ENCODE assay signal across 20 cellular contexts in genomic region chr12:31914927-31915326, GRCh38. TPM values are rescaled to one million over a fixed set of nuclear protein-coding genes. Genes with fewer than 3 reads are reported as not detected.
DNase-seq lines count a peak whose midpoint lies in the region; ATAC-seq, FAIRE-seq and TF ChIP-seq lines count a peak whose summit lies in the region.
"Had no signal": no experiment of that assay in that cellular context is flagged by ENCODE, and none has a peak within 500 bp of the region (broad histone marks: within the 10 kb centered on the region; RNA-seq: fewer than 3 reads in every experiment).

No MANE protein-coding gene starts in this region.

- BruUV-seq in A673 (replicated peaks; lab: Mats Ljungman, UMichigan) (no TSS peak), GM12878 (replicated peaks; lab: Mats Ljungman, UMichigan) (no TSS peak)

- TF ChIP-seq RAD21 in GM12878 (IDR thresholded peaks at IDR 0.05; ENCODE audit: insufficient read depth, low read depth, low read length) = no peak

- FAIRE-seq in GM12878 (lab: Jason Lieb, UNC) (no peak), D721Med (lab: Jason Lieb, UNC) (no peak)
- FAIRE-seq: GM19239 had no signal

- H3K9me3 ChIP-seq in A673 (ENCODE audit: low read depth, low read length, poor library complexity, severe bottlenecking) = peaks cover 4% of the 10 kb centered on the region
- H3K9me3 ChIP-seq in GM12878 (replicated peaks; ENCODE audit: control insufficient read depth, insufficient read depth, low read length) = peaks cover 9% of the 10 kb centered on the region; the same call in 2 of the 3 replicates
- H3K9me3 ChIP-seq: BE2C had no signal

- H3K36me3 ChIP-seq in A673 (ENCODE audit: insufficient read depth, low read length, poor library complexity, severe bottlenecking) (no peaks in the 10 kb centered on the region), GM12878 (ENCODE audit: control insufficient read depth in 2 of 2, insufficient read depth in 2 of 2, low read length in 1 of 2) (no peaks in the 10 kb centered on the region)
- H3K36me3 ChIP-seq: BE2C had no signal

- H4K20me1 ChIP-seq in GM12878 (ENCODE audit: control insufficient read depth, insufficient read depth) = no peaks in the 10 kb centered on the region
- H4K20me1 ChIP-seq: BLaER1 treated with 17β-estradiol and CSF1 and Interleukin-3, amounts not matched to agents 10 nM and 100 nM had no signal

- TF ChIP-seq CTCF in A673 (conservative IDR thresholded peaks at IDR 0.05; ENCODE audit: low read depth, low read length) = no peak
- TF ChIP-seq CTCF in GM12878 (IDR thresholded peaks at IDR 0.05 in 2 of 3, conservative IDR thresholded peaks at IDR 0.05 in 1 of 3; ENCODE audit: control insufficient read depth in 2 of 3, extremely low read depth in 1 of 3, insufficient read depth in 1 of 3, low read depth in 3 of 3, low read length in 3 of 3) = no peak
- TF ChIP-seq CTCF in D721Med (IDR thresholded peaks at IDR 0.05; ENCODE audit: insufficient read depth, missing control alignments) = no peak

- H3K27ac ChIP-seq in A673 (ENCODE audit: low read depth, low read length, poor library complexity, severe bottlenecking) (no peak overlapping the region), GM12878 (ENCODE audit: control insufficient read depth, insufficient read depth) (no peak overlapping the region)
- H3K27ac ChIP-seq: BLaER1 treated with 17β-estradiol and CSF1 and Interleukin-3, amounts not matched to agents 10 nM and 100 nM had no signal

- DNase-seq in A673 (ENCODE audit: low spot score) (peak; percentile 45), HS-5 (ENCODE audit: low read depth) (peak; percentile 3), GM12878 (ENCODE audit: low read depth, low spot score) (no peak), D721Med (ENCODE audit: insufficient read length, low spot score) (no peak), T-helper 9 cell (no peak)
- DNase-seq: ACHN; AML-193; BE2C; CD4-positive, alpha-beta T cell; CD8-positive, alpha-beta memory T cell; DMS53; DMS79 treated with DMSO at 0.1 percent for 48 hours; GF-D8; H9; HFFc6 had no signal

- WGBS in GM12878 (ENCODE audit: insufficient coverage, insufficient replicate concordance, low lambda C conversion rate, missing lambda C conversion rate) = 72% methylated on average over 1 of the region's 1 CpG

- no peak overlapping the region for H3K4me2 ChIP-seq in GM12878 (ENCODE audit: control insufficient read depth, insufficient read depth)
- H3K4me2 ChIP-seq: BLaER1 treated with 17β-estradiol and CSF1 and Interleukin-3, amounts not matched to agents 10 nM and 100 nM; GM23338 had no signal

- RAD21 ChIA-PET in GM12878 (lab: Charles Lee; ENCODE audit: unreplicated experiment) = no interaction called here

- intact Hi-C loops in A673 (cut with micrococcal nuclease; ENCODE audit: unreplicated experiment) (no loop called here), GM12878 (cut with micrococcal nuclease; ENCODE audit: unreplicated experiment) (no loop called here)

- H3K4me3 ChIP-seq in A673 (ENCODE audit: low read depth, low read length, poor library complexity, severe bottlenecking) = no peak overlapping the region
- H3K4me3 ChIP-seq in GM12878 = no peak overlapping the region
- H3K4me3 ChIP-seq: BLaER1 treated with 17β-estradiol and CSF1 and Interleukin-3, amounts not matched to agents 10 nM and 100 nM; GM23338 had no signal

- no peaks in the 10 kb centered on the region for H3K79me2 ChIP-seq in GM12878 (ENCODE audit: control insufficient read depth, insufficient read depth, low read length)

- H3K9ac ChIP-seq in GM12878 (ENCODE audit: control insufficient read depth, insufficient read depth, low read length) = no peak overlapping the region
- H3K9ac ChIP-seq: BLaER1 treated with 17β-estradiol and CSF1 and Interleukin-3, amounts not matched to agents 10 nM and 100 nM had no signal

- H3K27me3 ChIP-seq in A673 (replicated peaks; ENCODE audit: insufficient read depth, low read depth, low read length, poor library complexity) = no peaks in the 10 kb centered on the region
- H3K27me3 ChIP-seq in GM12878 (replicated peaks in 1 of 2; ENCODE audit: control insufficient read depth in 2 of 2, insufficient read depth in 2 of 2, low read length in 1 of 2) = no peaks in the 10 kb centered on the region
- H3K27me3 ChIP-seq: BE2C; BLaER1 treated with 17β-estradiol and CSF1 and Interleukin-3, amounts not matched to agents 10 nM and 100 nM had no signal

- no peak for TF ChIP-seq EP300 in GM12878 (IDR thresholded peaks at IDR 0.05; ENCODE audit: borderline replicate concordance in 1 of 2, control insufficient read depth in 1 of 2, low read depth in 2 of 2, low read length in 2 of 2)

- no peak for TF ChIP-seq POLR2A in GM12878 (IDR thresholded peaks at IDR 0.05; ENCODE audit: low read depth, low read length)

- H2AFZ ChIP-seq in GM12878 (ENCODE audit: control insufficient read depth, low read depth, low read length) = no peak overlapping the region
- H2AFZ ChIP-seq: GM23338 had no signal

- POLR2A ChIA-PET in A673 (lab: Charles Lee; ENCODE audit: low non-redundant PET) = no interaction called here
- POLR2A ChIA-PET in GM12878 (lab: Charles Lee) = no interaction called here

- H3K4me1 ChIP-seq in A673 (ENCODE audit: insufficient read depth, low read length, poor library complexity, severe bottlenecking) = no peaks in the 10 kb centered on the region
- H3K4me1 ChIP-seq in GM12878 (ENCODE audit: control insufficient read depth, insufficient read depth, low read length) = no peaks in the 10 kb centered on the region
- H3K4me1 ChIP-seq: BE2C; BLaER1 treated with 17β-estradiol and CSF1 and Interleukin-3, amounts not matched to agents 10 nM and 100 nM had no signal

- SMC1A ChIA-PET in GM12878 (lab: Charles Lee; ENCODE audit: uncharacterized antibody, unreplicated experiment) = interaction anchor here (1.0 kb wide), 1 partner anchor 13 kb away, joined by 3 read pairs; no protein-coding TSS in a partner anchor

- in situ Hi-C loops in GM12878 (cut with MboI) = no loop called here

- ATAC-seq in GM12878 = no peak
- no peak for ATAC-seq in HG03432 (IDR thresholded peaks at IDR 0.05; ENCODE audit: unreplicated experiment)
- ATAC-seq: GM23338, HCT116 had no signal

- CTCF ChIA-PET in A673 (lab: Charles Lee) (no interaction called here), GM12878 (lab: Yijun Ruan, JAX) (interaction anchor here (0.6 kb wide), 1 partner anchor 509 kb away, joined by 3 read pairs; no protein-coding TSS in a partner anchor)

TF ChIP-seq in GM12878, 131 proteins besides CTCF, POLR2A, EP300 and RAD21:
- TF ChIP-seq, protein P1, sequence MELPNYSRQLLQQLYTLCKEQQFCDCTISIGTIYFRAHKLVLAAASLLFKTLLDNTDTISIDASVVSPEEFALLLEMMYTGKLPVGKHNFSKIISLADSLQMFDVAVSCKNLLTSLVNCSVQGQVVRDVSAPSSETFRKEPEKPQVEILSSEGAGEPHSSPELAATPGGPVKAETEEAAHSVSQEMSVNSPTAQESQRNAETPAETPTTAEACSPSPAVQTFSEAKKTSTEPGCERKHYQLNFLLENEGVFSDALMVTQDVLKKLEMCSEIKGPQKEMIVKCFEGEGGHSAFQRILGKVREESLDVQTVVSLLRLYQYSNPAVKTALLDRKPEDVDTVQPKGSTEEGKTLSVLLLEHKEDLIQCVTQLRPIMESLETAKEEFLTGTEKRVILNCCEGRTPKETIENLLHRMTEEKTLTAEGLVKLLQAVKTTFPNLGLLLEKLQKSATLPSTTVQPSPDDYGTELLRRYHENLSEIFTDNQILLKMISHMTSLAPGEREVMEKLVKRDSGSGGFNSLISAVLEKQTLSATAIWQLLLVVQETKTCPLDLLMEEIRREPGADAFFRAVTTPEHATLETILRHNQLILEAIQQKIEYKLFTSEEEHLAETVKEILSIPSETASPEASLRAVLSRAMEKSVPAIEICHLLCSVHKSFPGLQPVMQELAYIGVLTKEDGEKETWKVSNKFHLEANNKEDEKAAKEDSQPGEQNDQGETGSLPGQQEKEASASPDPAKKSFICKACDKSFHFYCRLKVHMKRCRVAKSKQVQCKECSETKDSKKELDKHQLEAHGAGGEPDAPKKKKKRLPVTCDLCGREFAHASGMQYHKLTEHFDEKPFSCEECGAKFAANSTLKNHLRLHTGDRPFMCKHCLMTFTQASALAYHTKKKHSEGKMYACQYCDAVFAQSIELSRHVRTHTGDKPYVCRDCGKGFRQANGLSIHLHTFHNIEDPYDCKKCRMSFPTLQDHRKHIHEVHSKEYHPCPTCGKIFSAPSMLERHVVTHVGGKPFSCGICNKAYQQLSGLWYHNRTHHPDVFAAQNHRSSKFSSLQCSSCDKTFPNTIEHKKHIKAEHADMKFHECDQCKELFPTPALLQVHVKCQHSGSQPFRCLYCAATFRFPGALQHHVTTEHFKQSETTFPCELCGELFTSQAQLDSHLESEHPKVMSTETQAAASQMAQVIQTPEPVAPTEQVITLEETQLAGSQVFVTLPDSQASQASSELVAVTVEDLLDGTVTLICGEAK (IDR thresholded peaks at IDR 0.05; ENCODE audit: borderline replicate concordance) = no peak
- TF ChIP-seq PKNOX1 (IDR thresholded peaks at IDR 0.05) = peak; percentile 66

RNA-seq across cellular contexts. Expression of gene RESF1, which starts 44.3 kb away (rescaled TPM):
- 48.2 and 63.7 TPM in 2 replicates for total RNA-seq in A673 (2021)
- 230 and 232 TPM in 2 replicates for total RNA-seq in GM12878 (2013; cell fraction: nucleolus; rRNA removed)
- 35.0 and 45.0 TPM in 2 replicates for total RNA-seq in GM12878 (2014; rRNA removed)
- 78.7 and 81.8 TPM in 2 replicates for total RNA-seq in GM12878 (2014; rRNA removed; fragmentation: Illumina TruSeq; extraction: Trizol)
- 54.5 and 60.5 TPM in 2 replicates for total RNA-seq in GM12878 (2021)
- 18.6 TPM for polyA plus RNA-seq in GM12878 (2011; ENCODE audit: low read depth)
- 52.8 and 79.3 TPM in 2 replicates for polyA plus RNA-seq in GM12878 (2011; rRNA removed)
- 22.8 and 32.1 TPM in 2 replicates for polyA plus RNA-seq in GM12878 (2011; cell fraction: cytosol; rRNA removed)
- polyA plus RNA-seq in GM12878 (2011; cell fraction: nucleus; rRNA removed) = 62.1 and 62.4 TPM in 2 replicates
- polyA plus RNA-seq in GM12878 (2012) = 36.4 and 37.0 TPM in 2 replicates
- 68.8 and 117 TPM in 2 replicates for polyA plus RNA-seq in GM12878 (2014; fragmentation: Illumina TruSeq; extraction: Trizol)
- 10 to 100 TPM; 18.9 to 23.6 TPM for polyA plus RNA-seq in GM12878 (2014; fragmentation: Nextera tagmentation; extraction: Ambion mirVana)
- polyA plus RNA-seq in GM12878 (2014; rRNA removed) = 31.7 and 41.8 TPM in 2 replicates
- 10 to 100 TPM; 33.4 to 37.6 TPM for polyA plus RNA-seq in GM12878 (2016; fragmentation: Nextera tagmentation; extraction: Ambion mirVana)
- polyA minus RNA-seq in GM12878 (2011; rRNA and poly(A)+ RNA removed) = 53.7 and 91.1 TPM in 2 replicates
- polyA minus RNA-seq in GM12878 (2011; cell fraction: cytosol; rRNA and poly(A)+ RNA removed) = 19.5 and 26.6 TPM in 2 replicates
- polyA minus RNA-seq in GM12878 (2011; cell fraction: nucleus; rRNA and poly(A)+ RNA removed) = 37.2 and 48.0 TPM in 2 replicates

Comparison
In these comparisons a context has a peak if more than half of its experiments do, and no peak if none do; other contexts are left out.
1. DNase-seq: peak in A673 (single experiment) and HS-5 (single experiment); none in GM12878 (single experiment), D721Med (single experiment) and T-helper 9 cell (single experiment).